ENCODE assay signal across 22 cellular contexts in genomic region chr16:48435319-48435682, GRCh38.
"Had no signal": no experiment of that assay in that cellular context is flagged by ENCODE, and none has a peak within 500 bp of the region (broad histone marks: within the 10 kb centered on the region; RNA-seq: fewer than 3 reads in every experiment).

No MANE protein-coding gene starts in this region.

- H3K27ac ChIP-seq: cardiac muscle cell, sigmoid colon, WERI-Rb-1 had no signal

- H3K4me3 ChIP-seq: body of pancreas, cardiac muscle cell, left lung, lung, sigmoid colon, transverse colon had no signal

- H3K4me3 Mint-ChIP-seq: activated CD8-positive, alpha-beta T cell treated with anti-CD3 and anti-CD28 coated beads, Interleukin-2, amount 10 ng/mL, durations not matched to agents 7 days and 5 days; activated naive CD8-positive, alpha-beta T cell treated with anti-CD3 and anti-CD28 coated beads, Interleukin-2, amount 50 U/mL, for 24 hours; activated T-helper 1 cell treated with anti-CD3 and anti-CD28 coated beads, Interleukin-12 subunit alpha, Interleukin-12 subunit beta, Interleukin-2, Interleukin-4 antibody, amounts not matched to agents 30 ng/mL and 10 ng/mL and 1 ng/mL, durations not matched to agents 14 hours and 24 hours and 36 hours had no signal

- FAIRE-seq: endothelial cell of umbilical vein, urothelium cell line had no signal

- ATAC-seq: activated CD8-positive, alpha-beta T cell treated with anti-CD3 and anti-CD28 coated beads, Interleukin-2, amount 10 ng/mL, durations not matched to agents 7 days and 5 days; activated naive CD8-positive, alpha-beta T cell treated with anti-CD3 and anti-CD28 coated beads, Interleukin-2, amount 50 U/mL, for 24 hours; body of pancreas; esophagus mucosa had no signal

- H3K9me3 ChIP-seq: body of pancreas, left lung, sigmoid colon, transverse colon had no signal

- H3K27me3 Mint-ChIP-seq: naive B cell had no signal

- H3K36me3 ChIP-seq: cardiac muscle cell, left lung, sigmoid colon, transverse colon, WERI-Rb-1 had no signal

- H3K27me3 ChIP-seq: body of pancreas, cardiac muscle cell, left lung, sigmoid colon, transverse colon had no signal

- DNase-seq: activated CD4-positive, alpha-beta T cell treated with anti-CD3 and anti-CD28 coated beads for 1 hour; activated CD4-positive, alpha-beta T cell treated with anti-CD3 and anti-CD28 coated beads, Interleukin-2, amount 50 U/mL, for 1 hour; activated CD8-positive, alpha-beta T cell treated with anti-CD3 and anti-CD28 coated beads, Interleukin-2, amount 10 ng/mL, durations not matched to agents 7 days and 5 days; activated gamma-delta T cell; activated naive CD4-positive, alpha-beta T cell treated with anti-CD3 and anti-CD28 coated beads, Interleukin-2, amount 50 U/mL, for 16 hours; activated naive CD8-positive, alpha-beta T cell treated with anti-CD3 and anti-CD28 coated beads, Interleukin-2, amount 50 U/mL, for 24 hours; dermis blood vessel endothelial cell; effector memory CD4-positive, alpha-beta T cell; naive B cell; sigmoid colon; stimulated activated CD4-positive, alpha-beta T cell treated with anti-CD3 and anti-CD28 coated beads, Interleukin-4, amount 100 ng/mL, for 1 hour; T-helper 2 cell; transverse colon; WERI-Rb-1 had no signal

- H3K4me1 ChIP-seq: body of pancreas, sigmoid colon had no signal

- H3K27ac Mint-ChIP-seq: activated CD8-positive, alpha-beta T cell treated with anti-CD3 and anti-CD28 coated beads, Interleukin-2, amount 10 ng/mL, durations not matched to agents 7 days and 5 days; activated naive CD8-positive, alpha-beta T cell treated with anti-CD3 and anti-CD28 coated beads, Interleukin-2, amount 50 U/mL, for 24 hours; activated T-helper 1 cell treated with anti-CD3 and anti-CD28 coated beads, Interleukin-12 subunit alpha, Interleukin-12 subunit beta, Interleukin-2, Interleukin-4 antibody, amounts not matched to agents 30 ng/mL and 10 ng/mL and 1 ng/mL, durations not matched to agents 14 hours and 24 hours and 36 hours had no signal

- H3K9me3 Mint-ChIP-seq: activated naive CD8-positive, alpha-beta T cell treated with anti-CD3 and anti-CD28 coated beads, Interleukin-2, amount 50 U/mL, for 24 hours; activated T-helper 1 cell treated with anti-CD3 and anti-CD28 coated beads, Interleukin-12 subunit alpha, Interleukin-12 subunit beta, Interleukin-2, Interleukin-4 antibody, amounts not matched to agents 30 ng/mL and 10 ng/mL and 1 ng/mL, durations not matched to agents 14 hours and 24 hours and 36 hours had no signal
